In genomic region chr2:127770973-127771735, GRCh38 we compare ENCODE assay signal across 12 cellular contexts. TPM values are rescaled to one million over a fixed set of nuclear protein-coding genes. Genes with fewer than 3 reads are reported as not detected.
DNase-seq lines count a peak whose midpoint lies in the region; ATAC-seq and TF ChIP-seq lines count a peak whose summit lies in the region.
"Had no signal": no experiment of that assay in that cellular context is flagged by ENCODE, and none has a peak within 500 bp of the region (broad histone marks: within the 10 kb centered on the region; RNA-seq: fewer than 3 reads in every experiment).

No MANE protein-coding gene starts in this region.

- ATAC-seq in right cardiac atrium (no peak), HG02870 (IDR thresholded peaks at IDR 0.05; ENCODE audit: unreplicated experiment) (no peak)
- ATAC-seq: activated T-cell treated with anti-CD3 and anti-CD28 coated beads, Interleukin-2, amount 50 U/mL, for 4 hours; T-helper 17 cell had no signal

- peaks cover 19% of the 10 kb centered on the region for H3K36me3 Mint-ChIP-seq in MCF 10A (ENCODE audit: insufficient read depth, unreplicated experiment)

- no peak overlapping the region for H3K4me3 ChIP-seq in breast epithelium
- H3K4me3 ChIP-seq in smooth muscle cell = no peak overlapping the region
- H3K4me3 ChIP-seq in right cardiac atrium (ENCODE audit: low read length) = no peak overlapping the region
- H3K4me3 ChIP-seq: BLaER1 had no signal

- no peak overlapping the region for H3K4me3 Mint-ChIP-seq in MCF 10A (ENCODE audit: unreplicated experiment)
- H3K4me3 Mint-ChIP-seq: activated T-cell treated with anti-CD3 and anti-CD28 coated beads, Interleukin-2, amount 50 U/mL, for 4 hours; T-helper 17 cell had no signal

- no peaks in the 10 kb centered on the region for H3K27me3 ChIP-seq in breast epithelium
- H3K27me3 ChIP-seq in smooth muscle cell (ENCODE audit: low read depth) = no peaks in the 10 kb centered on the region
- no peaks in the 10 kb centered on the region for H3K27me3 ChIP-seq in right cardiac atrium (ENCODE audit: control insufficient read depth, insufficient read depth)
- H3K27me3 ChIP-seq: BLaER1 had no signal

- peak overlapping the region; percentile 89 for H3K27ac Mint-ChIP-seq in MCF 10A (ENCODE audit: low read depth, unreplicated experiment)
- H3K27ac Mint-ChIP-seq: T-helper 17 cell had no signal

- H3K27me3 Mint-ChIP-seq in MCF 10A (ENCODE audit: insufficient read depth, unreplicated experiment) = no peaks in the 10 kb centered on the region
- H3K27me3 Mint-ChIP-seq: T-helper 17 cell had no signal

- POLR2A ChIA-PET in MCF 10A (lab: Yijun Ruan, JAX) = interaction anchor here (0.9 to 2.6 kb wide), 9 partner anchors 10 to 320 kb away, joined by 3 to 32 read pairs (median 4); partner anchors contain the start of genes SFT2D3 and WDR33

- H3K4me1 ChIP-seq in breast epithelium (no peaks in the 10 kb centered on the region), smooth muscle cell (ENCODE audit: low read depth) (no peaks in the 10 kb centered on the region), right cardiac atrium (ENCODE audit: control insufficient read depth, insufficient read depth, low read length) (peaks cover 1% of the 10 kb centered on the region)

- H3K36me3 ChIP-seq in breast epithelium (no peaks in the 10 kb centered on the region), smooth muscle cell (ENCODE audit: low read depth) (no peaks in the 10 kb centered on the region)

- no peak for TF ChIP-seq POLR2A in breast epithelium (IDR thresholded peaks at IDR 0.05)

- no peaks in the 10 kb centered on the region for H3K9me3 Mint-ChIP-seq in MCF 10A (ENCODE audit: unreplicated experiment)
- H3K9me3 Mint-ChIP-seq: activated T-cell treated with anti-CD3 and anti-CD28 coated beads, Interleukin-2, amount 50 U/mL, for 4 hours had no signal

- H3K9me3 ChIP-seq in breast epithelium = no peaks in the 10 kb centered on the region
- no peaks in the 10 kb centered on the region for H3K9me3 ChIP-seq in smooth muscle cell (replicated peaks; ENCODE audit: low read depth)
- no peaks in the 10 kb centered on the region for H3K9me3 ChIP-seq in right cardiac atrium (ENCODE audit: control insufficient read depth, low read length)
- H3K9me3 ChIP-seq: BLaER1 had no signal

- H3K79me2 ChIP-seq in smooth muscle cell (ENCODE audit: low read depth) = peaks cover 79% of the 10 kb centered on the region

- H3K4me2 ChIP-seq in smooth muscle cell = no peak overlapping the region
- H3K4me2 ChIP-seq: BLaER1 had no signal

- DNase-seq in MCF 10A (ENCODE audit: unreplicated experiment) (peak; percentile 88), breast epithelium (ENCODE audit: low spot score in 2 of 2) (no peak), SW 1271 (lab: John Stamatoyannopoulos, UW) (peak; percentile 32 to 62), fibroblast of peridontal ligament (ENCODE audit: extremely low read depth) (peak; percentile 92), smooth muscle cell (lab: John Stamatoyannopoulos, UW; ENCODE audit: unreplicated experiment) (no peak), right cardiac atrium (no peak), NCI-H1436 treated with DMSO at 0.1 percent for 48 hours (lab: John Stamatoyannopoulos, UW) (no peak)
- DNase-seq: activated T-cell treated with anti-CD3 and anti-CD28 coated beads, Interleukin-2, amount 50 U/mL, for 4 hours; stimulated activated naive CD4-positive, alpha-beta T cell treated with Interleukin-2 at 50 U/mL for 16 hours; T-helper 17 cell had no signal

- H3K27ac ChIP-seq in breast epithelium (no peak overlapping the region), smooth muscle cell (ENCODE audit: low read depth) (peak overlapping the region; percentile 70), right cardiac atrium (ENCODE audit: low read length) (no peak overlapping the region)
- H3K27ac ChIP-seq: BLaER1 had no signal

- TSS peak; percentile 81 for BruUV-seq in MCF 10A (replicated peaks; lab: Mats Ljungman, UMichigan)

- TF ChIP-seq CTCF in MCF 10A (IDR thresholded peaks at IDR 0.05; ENCODE audit: unreplicated experiment) (no peak), breast epithelium (IDR thresholded peaks at IDR 0.05) (no peak), smooth muscle cell (IDR thresholded peaks at IDR 0.05; ENCODE audit: borderline replicate concordance, insufficient read depth, poor library complexity, severe bottlenecking) (no peak)

- H4K20me1 ChIP-seq in smooth muscle cell (ENCODE audit: low read depth) = peaks cover 91% of the 10 kb centered on the region

- intact Hi-C loops in MCF 10A (cut with micrococcal nuclease) (loop anchor here (1.0 to 5.0 kb wide), 3 partner anchors 39 to 86 kb away; partner anchors contain the start of genes POLR2D and SFT2D3), breast epithelium (cut with DNase I; ENCODE audit: low total_unique reads) (no loop called here), right cardiac atrium (cut with DNase I) (no loop called here)

- WGBS in smooth muscle cell (ENCODE audit: low lambda C conversion rate) = 69% methylated on average over 9 of the region's 9 CpGs
- WGBS in right cardiac atrium = 87% methylated on average over 9 of the region's 9 CpGs

- H3K4me1 Mint-ChIP-seq in MCF 10A (ENCODE audit: insufficient read depth, unreplicated experiment) = peaks cover 18% of the 10 kb centered on the region

- CTCF ChIA-PET in MCF 10A (lab: Yijun Ruan, JAX) = interaction anchor here (0.6 to 0.7 kb wide), 3 partner anchors 27 to 89 kb away, joined by 3 read pairs; no protein-coding TSS in a partner anchor

- H3K9ac ChIP-seq in smooth muscle cell (ENCODE audit: low read depth) = peak overlapping the region; percentile 53
- H3K9ac ChIP-seq: BLaER1 had no signal

- no peaks in the 10 kb centered on the region for H3F3A ChIP-seq in smooth muscle cell (ENCODE audit: low read depth)

- no peak overlapping the region for H2AFZ ChIP-seq in smooth muscle cell (ENCODE audit: low read depth)

RNA-seq across cellular contexts. Expression of gene WDR33, which starts 39.8 kb away (rescaled TPM):
- total RNA-seq in MCF 10A (2022) (46.7 and 50.0 TPM in 2 replicates), breast epithelium (10 to 100 TPM; 49.4 to 83.3 (median 50.1) TPM), smooth muscle cell (30.4 and 39.0 TPM in 2 replicates), right cardiac atrium (10 to 100 TPM; 36.7 to 45.7 (median 41.4) TPM)
- polyA plus RNA-seq in smooth muscle cell (43.3 and 43.7 TPM in 2 replicates), right cardiac atrium (12.7 TPM)

Comparison
In these comparisons a context has a peak if more than half of its experiments do, and no peak if none do; other contexts are left out.
1. DNase-seq: peak in MCF 10A (single experiment), SW 1271 (2 of 2) and fibroblast of peridontal ligament (single experiment); none in breast epithelium (0 of 2), smooth muscle cell (single experiment), right cardiac atrium (0 of 3) and NCI-H1436 treated with DMSO at 0.1 percent for 48 hours (single experiment).